Comparison of ENCODE assay signal across 22 cellular contexts in genomic region chr3:73804204-73804603, GRCh38.
"Had no signal": no experiment of that assay in that cellular context is flagged by ENCODE, and none has a peak within 500 bp of the region (broad histone marks: within the 10 kb centered on the region; RNA-seq: fewer than 3 reads in every experiment).

No MANE protein-coding gene starts in this region.

- H3K4me1 Mint-ChIP-seq: endodermal cell, memory B cell, natural killer cell, neural crest cell had no signal

- H3K27ac ChIP-seq: colonic mucosa, left lung, lower lobe of right lung, skin epidermis, thyroid gland, upper lobe of left lung, vagina had no signal

- H3K9me3 Mint-ChIP-seq: mesothelial cell of epicardium, neural crest cell had no signal

- H3K9me3 ChIP-seq: colonic mucosa, heart left ventricle, lower lobe of right lung, right atrium auricular region, sigmoid colon, thyroid gland, upper lobe of left lung, vagina had no signal

- H3K4me3 Mint-ChIP-seq: endodermal cell, memory B cell, mesothelial cell of epicardium, natural killer cell, neural crest cell had no signal

- H3K4me3 ChIP-seq: colonic mucosa, heart left ventricle, left lung, lower lobe of right lung, right atrium auricular region, sigmoid colon, skin epidermis, thyroid gland, upper lobe of left lung, vagina had no signal

- H3K36me3 Mint-ChIP-seq: memory B cell, mesothelial cell of epicardium had no signal

- H3K27ac Mint-ChIP-seq: endodermal cell, memory B cell, mesothelial cell of epicardium, natural killer cell had no signal

- H3K4me1 ChIP-seq: colonic mucosa, left lung, lower lobe of right lung, thyroid gland, upper lobe of left lung had no signal

- H3K27me3 Mint-ChIP-seq: memory B cell had no signal

- H3K27me3 ChIP-seq: colonic mucosa, heart left ventricle, left lung, right atrium auricular region, sigmoid colon, thyroid gland, upper lobe of left lung, vagina had no signal

- DNase-seq: colonic mucosa; dermis blood vessel endothelial cell; endodermal cell; erythroblast; foreskin melanocyte; heart left ventricle; hippocampal formation; left lung; lower lobe of right lung; natural killer cell; posterior cingulate gyrus; sigmoid colon; stimulated activated CD4-positive, alpha-beta T cell treated with anti-CD3 and anti-CD28 coated beads, Interleukin-12 subunit alpha, Interleukin-12 subunit beta, amount 100 ng/mL, for 4 hours; stimulated activated naive CD4-positive, alpha-beta T cell; thyroid gland; upper lobe of left lung had no signal

- H3K36me3 ChIP-seq: colonic mucosa, heart left ventricle, left lung, lower lobe of right lung, right atrium auricular region, sigmoid colon, thyroid gland, upper lobe of left lung, vagina had no signal
